ENCODE assay signal across 24 cellular contexts in genomic region chr10:80265740-80266512, GRCh38. TPM values are rescaled to one million over a fixed set of nuclear protein-coding genes. Genes with fewer than 3 reads are reported as not detected.
DNase-seq lines count a peak whose midpoint lies in the region; TF ChIP-seq lines count a peak whose summit lies in the region.
"Had no signal": no experiment of that assay in that cellular context is flagged by ENCODE, and none has a peak within 500 bp of the region (broad histone marks: within the 10 kb centered on the region; RNA-seq: fewer than 3 reads in every experiment).

No MANE protein-coding gene starts in this region.

- H2BK15ac ChIP-seq in mesendoderm (replicated peaks; ENCODE audit: low read depth) = no peak overlapping the region

- no peaks in the 10 kb centered on the region for H3K36me3 Mint-ChIP-seq in endodermal cell (ENCODE audit: low read depth)

- TF ChIP-seq POLR2A in testis (IDR thresholded peaks at IDR 0.05) (no peak), spleen (IDR thresholded peaks at IDR 0.05) (no peak), tibial nerve (IDR thresholded peaks at IDR 0.05) (no peak)

- peaks cover 9% of the 10 kb centered on the region for H3K4me1 Mint-ChIP-seq in endodermal cell
- H3K4me1 Mint-ChIP-seq: activated CD4-positive, alpha-beta T cell treated with anti-CD3 and anti-CD28 coated beads, Interleukin-2, amount 10 ng/mL, durations not matched to agents 24 days and 14 days had no signal

- H3K27ac ChIP-seq in HUES6 (ENCODE audit: low read depth, low read length) (no peak overlapping the region; the same call in 1 of the 2 replicates), endodermal cell (ENCODE audit: low read depth, low read length) (peak overlapping the region; percentile 16), mesendoderm (ENCODE audit: low read depth, low read length) (peak overlapping the region; percentile 4), testis (peak overlapping the region; percentile 73 to 86), spleen (no peak overlapping the region), tibial nerve (no peak overlapping the region)
- H3K27ac ChIP-seq: ascending aorta, colonic mucosa, epithelial cell of prostate, gastroesophageal sphincter, KMS-11 had no signal

- H3K4me3 ChIP-seq in HUES6 (ENCODE audit: low read depth, low read length) = no peak overlapping the region; the same call in 1 of the 2 replicates
- H3K4me3 ChIP-seq in endodermal cell (ENCODE audit: low read length) = no peak overlapping the region
- H3K4me3 ChIP-seq in mesendoderm (ENCODE audit: low read length) = no peak overlapping the region
- no peak overlapping the region for H3K4me3 ChIP-seq in testis
- H3K4me3 ChIP-seq in spleen = no peak overlapping the region
- no peak overlapping the region for H3K4me3 ChIP-seq in tibial nerve
- H3K4me3 ChIP-seq: ascending aorta, colonic mucosa, gastroesophageal sphincter, lung had no signal

- H2BK5ac ChIP-seq in mesendoderm (ENCODE audit: low read length) = no peak overlapping the region

- H3K9me3 ChIP-seq in HUES6 (ENCODE audit: control insufficient read depth, insufficient read depth, low read depth, low read length) = peaks cover 15% of the 10 kb centered on the region
- peaks cover 11% of the 10 kb centered on the region for H3K9me3 ChIP-seq in endodermal cell (ENCODE audit: control insufficient read depth, low read length)
- H3K9me3 ChIP-seq in testis = no peaks in the 10 kb centered on the region
- peaks cover 0 to 4% (median 0%) of the 10 kb centered on the region in 8 donors for H3K9me3 ChIP-seq in spleen
- no peaks in the 10 kb centered on the region for H3K9me3 ChIP-seq in tibial nerve
- H3K9me3 ChIP-seq: ascending aorta, colonic mucosa, gastroesophageal sphincter had no signal

- H3K36me3 ChIP-seq in HUES6 (ENCODE audit: control insufficient read depth, insufficient read depth, low read length) (no peaks in the 10 kb centered on the region), endodermal cell (ENCODE audit: control insufficient read depth, insufficient read depth, low read length) (no peaks in the 10 kb centered on the region), mesendoderm (ENCODE audit: control insufficient read depth, insufficient read depth, low read length) (no peaks in the 10 kb centered on the region), testis (ENCODE audit: low read depth, missing control alignments) (no peaks in the 10 kb centered on the region), spleen (no peaks in the 10 kb centered on the region), tibial nerve (no peaks in the 10 kb centered on the region)
- H3K36me3 ChIP-seq: ascending aorta, colonic mucosa, gastroesophageal sphincter had no signal

- peaks cover 9% of the 10 kb centered on the region for H3K9me3 Mint-ChIP-seq in endodermal cell
- H3K9me3 Mint-ChIP-seq: activated CD4-positive, alpha-beta T cell treated with anti-CD3 and anti-CD28 coated beads, Interleukin-2, amount 10 ng/mL, durations not matched to agents 24 days and 14 days had no signal

- WGBS in endodermal cell (ENCODE audit: insufficient coverage in 1 of 2, insufficient read length in 1 of 2), 2 experiments = 52 to 57% methylated on average over 3 to 14 of the region's 15 CpGs
- no CpG with 5 or more reads among the region's 15 CpGs for WGBS in mesendoderm (ENCODE audit: extremely low coverage, insufficient coverage, low lambda C conversion rate)
- 41 to 55% methylated on average over 9 to 15 of the region's 15 CpGs for WGBS in testis, 2 donors
- 38 to 73% (median 55%) methylated on average over 11 to 15 of the region's 15 CpGs for WGBS in spleen, 5 donors
- WGBS in tibial nerve, 2 donors = 32 to 34% methylated on average over 13 to 15 of the region's 15 CpGs

- TF ChIP-seq CTCF in endodermal cell (conservative IDR thresholded peaks at IDR 0.05) (no peak), testis (IDR thresholded peaks at IDR 0.05) (no peak), spleen (IDR thresholded peaks at IDR 0.05 in 8 of 11, conservative IDR thresholded peaks at IDR 0.05 in 3 of 11) (no peak), tibial nerve (IDR thresholded peaks at IDR 0.05) (no peak)

- H3K27ac Mint-ChIP-seq in endodermal cell = peak overlapping the region; percentile 17
- H3K27ac Mint-ChIP-seq: activated CD4-positive, alpha-beta T cell treated with anti-CD3 and anti-CD28 coated beads, Interleukin-2, amount 10 ng/mL, durations not matched to agents 24 days and 14 days; naive thymus-derived CD8-positive, alpha-beta T cell had no signal

- peak overlapping the region; percentile 54 for H3K18ac ChIP-seq in mesendoderm (ENCODE audit: low read length)

- peak overlapping the region; percentile 66 for H3K56ac ChIP-seq in mesendoderm (ENCODE audit: low read length)

- no peak overlapping the region for H4K8ac ChIP-seq in mesendoderm (ENCODE audit: low read depth, low read length)

- no peaks in the 10 kb centered on the region for H3K27me3 ChIP-seq in HUES6 (ENCODE audit: control insufficient read depth, insufficient read depth, low read length)
- no peaks in the 10 kb centered on the region for H3K27me3 ChIP-seq in endodermal cell (ENCODE audit: control insufficient read depth, insufficient read depth, low read length, poor library complexity, severe bottlenecking)
- H3K27me3 ChIP-seq in mesendoderm (ENCODE audit: insufficient read depth, low read length, poor library complexity) = no peaks in the 10 kb centered on the region
- no peaks in the 10 kb centered on the region for H3K27me3 ChIP-seq in testis
- H3K27me3 ChIP-seq in spleen (replicated peaks in 1 of 7) = peaks cover 0 to 5% (median 0%) of the 10 kb centered on the region in 7 donors
- H3K27me3 ChIP-seq in tibial nerve = no peaks in the 10 kb centered on the region
- H3K27me3 ChIP-seq: ascending aorta, colonic mucosa had no signal

- H3K79me1 ChIP-seq in mesendoderm (ENCODE audit: low read length) = no peaks in the 10 kb centered on the region

- no peak overlapping the region for H3K23ac ChIP-seq in mesendoderm (ENCODE audit: low read length)

- H3K4ac ChIP-seq in mesendoderm (ENCODE audit: low read depth, low read length) = no peak overlapping the region

- no peak overlapping the region for H2BK120ac ChIP-seq in mesendoderm (ENCODE audit: low read depth, low read length)

- TF ChIP-seq EP300 in tibial nerve (IDR thresholded peaks at IDR 0.05) = no peak

- H3K27me3 Mint-ChIP-seq in endodermal cell (ENCODE audit: insufficient read depth) = peaks cover 3% of the 10 kb centered on the region

- intact Hi-C loops in testis (cut with DNase I; ENCODE audit: low total_unique reads) (no loop called here), spleen (cut with DNase I; ENCODE audit: low total_unique reads) (no loop called here)

- DNase-seq in endodermal cell = peak; percentile 78
- peak; percentile 71 for DNase-seq in mesendoderm
- peak; percentile 71 for DNase-seq in testis
- no peak for DNase-seq in COLO829 (ENCODE audit: low spot score)
- DNase-seq in spleen = no peak
- no peak for DNase-seq in tibial nerve (ENCODE audit: low spot score in 2 of 2)
- DNase-seq: activated CD4-positive, alpha-beta T cell treated with anti-CD3 and anti-CD28 coated beads, Interleukin-2, amount 10 ng/mL, durations not matched to agents 24 days and 14 days; activated CD8-positive, alpha-beta memory T cell treated with anti-CD3 and anti-CD28 coated beads, Interleukin-2, amount 50 U/mL, for 48 hours; activated gamma-delta T cell; colonic mucosa; GF-D8; naive thymus-derived CD8-positive, alpha-beta T cell; NCI-H1048; NCI-H774; PC-3; stimulated activated CD4-positive, alpha-beta T cell treated with anti-CD3 and anti-CD28 coated beads, Interleukin-1b, Interleukin-23, amount 100 ng/mL, for 48 hours; T1000 had no signal

- peak overlapping the region; percentile 18 for H3K9ac ChIP-seq in HUES6 (ENCODE audit: low read length)
- no peak overlapping the region for H3K9ac ChIP-seq in endodermal cell (ENCODE audit: extremely low read depth, low read length, poor library complexity, severe bottlenecking)
- no peak overlapping the region for H3K9ac ChIP-seq in mesendoderm (ENCODE audit: low read length)
- H3K9ac ChIP-seq: KMS-11 had no signal

- H3K4me1 ChIP-seq in HUES6 (ENCODE audit: control insufficient read depth, insufficient read depth, low read length) (peaks cover 18% of the 10 kb centered on the region), endodermal cell (ENCODE audit: control insufficient read depth, insufficient read depth, low read length) (peaks cover 6% of the 10 kb centered on the region), mesendoderm (ENCODE audit: control insufficient read depth, low read depth, low read length) (peaks cover 7% of the 10 kb centered on the region), testis (peaks cover 39% of the 10 kb centered on the region), spleen (no peaks in the 10 kb centered on the region), tibial nerve (no peaks in the 10 kb centered on the region)
- H3K4me1 ChIP-seq: ascending aorta, colonic mucosa, gastroesophageal sphincter had no signal

- no peaks in the 10 kb centered on the region for H3K79me2 ChIP-seq in mesendoderm (ENCODE audit: control insufficient read depth, insufficient read depth, low read length)

- H3K4me2 ChIP-seq in mesendoderm (ENCODE audit: low read length) = no peak overlapping the region
- H3K4me2 ChIP-seq: KMS-11 had no signal

- no peak overlapping the region for H3K4me3 Mint-ChIP-seq in endodermal cell
- H3K4me3 Mint-ChIP-seq: activated CD4-positive, alpha-beta T cell treated with anti-CD3 and anti-CD28 coated beads, Interleukin-2, amount 10 ng/mL, durations not matched to agents 24 days and 14 days; naive thymus-derived CD8-positive, alpha-beta T cell had no signal

- no peak overlapping the region for H2AK5ac ChIP-seq in mesendoderm (ENCODE audit: low read length)

- no peak overlapping the region for H4K5ac ChIP-seq in mesendoderm (ENCODE audit: low read length)

RNA-seq across cellular contexts. Expression of gene MAT1A, which starts 23.5 kb away (rescaled TPM):
- under 1 TPM; 0.53 to 0.58 TPM for total RNA-seq in endodermal cell
- 0.07 TPM for polyA plus RNA-seq in endodermal cell (2013, experiment 1 of 2)
- polyA plus RNA-seq in endodermal cell (2013, experiment 2 of 2) = 0.08 TPM
- polyA plus RNA-seq in mesendoderm (2013, experiment 1 of 2) = 0.60 TPM
- polyA plus RNA-seq in mesendoderm (2013, experiment 2 of 2) = 0.76 TPM
- total RNA-seq in testis = 1 to 10 TPM; 5.6 to 8.3 TPM
- 8.3 TPM for polyA plus RNA-seq in testis (ENCODE audit: insufficient read depth, low read depth, low replicate concordance)
- total RNA-seq in spleen = under 1 TPM in 1 of 7 donors, not detected in 6; 0.76 TPM
- under 1 TPM in 1 of 3 donors, not detected in 2; 0.05 TPM for polyA plus RNA-seq in spleen
- not detected for total RNA-seq in tibial nerve
- total RNA-seq: activated CD4-positive, alpha-beta T cell treated with anti-CD3 and anti-CD28 coated beads, Interleukin-2, amount 10 ng/mL, durations not matched to agents 24 days and 14 days; gastroesophageal sphincter; naive thymus-derived CD8-positive, alpha-beta T cell; PC-3; subcutaneous adipose tissue had no signal
- polyA plus RNA-seq: naive thymus-derived CD8-positive, alpha-beta T cell had no signal

Comparison
In these comparisons a context has a peak if more than half of its experiments do, and no peak if none do; other contexts are left out.
1. H3K27ac ChIP-seq: peak in endodermal cell (single experiment), mesendoderm (single experiment) and testis (2 of 2); none in HUES6 (single experiment), spleen (0 of 8) and tibial nerve (0 of 4).
2. DNase-seq: peak in endodermal cell (single experiment), mesendoderm (single experiment) and testis (single experiment); none in COLO829 (single experiment), spleen (single experiment) and tibial nerve (0 of 2).